18 cellular contexts compared by ENCODE assay signal in genomic region chr17:80882926-80883685, GRCh38.
DNase-seq lines count a peak whose midpoint lies in the region; ATAC-seq and TF ChIP-seq lines count a peak whose summit lies in the region.
"Had no signal": no experiment of that assay in that cellular context is flagged by ENCODE, and none has a peak within 500 bp of the region (broad histone marks: within the 10 kb centered on the region; RNA-seq: fewer than 3 reads in every experiment).

No MANE protein-coding gene starts in this region.

- H3K4me1 Mint-ChIP-seq in MCF 10A (ENCODE audit: insufficient read depth, unreplicated experiment) (no peaks in the 10 kb centered on the region), CD14-positive monocyte (peaks cover 15% of the 10 kb centered on the region), endothelial cell (ENCODE audit: unreplicated experiment) (no peaks in the 10 kb centered on the region)

- H3K27me3 ChIP-seq in breast epithelium (no peaks in the 10 kb centered on the region), neuronal stem cell (ENCODE audit: control insufficient read depth in 3 of 3, insufficient read depth in 3 of 3, low read depth in 1 of 3, low read length in 3 of 3) (no peaks in the 10 kb centered on the region), gastroesophageal sphincter (no peaks in the 10 kb centered on the region)

- H3K27ac ChIP-seq in breast epithelium (no peak overlapping the region), neuronal stem cell (replicated peaks; ENCODE audit: low read length) (no peak overlapping the region), gastroesophageal sphincter (no peak overlapping the region)
- H3K27ac ChIP-seq: GM23248 had no signal

- no peaks in the 10 kb centered on the region for H3K9me3 ChIP-seq in breast epithelium
- H3K9me3 ChIP-seq in neuronal stem cell (replicated peaks in 1 of 2; ENCODE audit: control insufficient read depth in 2 of 2, insufficient read depth in 1 of 2, low read depth in 1 of 2, low read length in 2 of 2), result peaks cover 0 to 2% of the 10 kb centered on the region in 2 donors
- no peaks in the 10 kb centered on the region for H3K9me3 ChIP-seq in gastroesophageal sphincter

- TSS peak; percentile 13 for BruUV-seq in MCF 10A (replicated peaks; lab: Mats Ljungman, UMichigan)

- peaks cover 12% of the 10 kb centered on the region for H3K79me1 ChIP-seq in neuronal stem cell (ENCODE audit: low read depth, low read length)

- H3K14ac ChIP-seq in neuronal stem cell (ENCODE audit: low read length), result no peak overlapping the region

- TF ChIP-seq POLR2A in breast epithelium (IDR thresholded peaks at IDR 0.05), result no peak
- TF ChIP-seq POLR2A in gastroesophageal sphincter (IDR thresholded peaks at IDR 0.05), result no peak

- intact Hi-C loops in MCF 10A (cut with micrococcal nuclease), result no loop called here
- intact Hi-C loops in breast epithelium (cut with DNase I; ENCODE audit: low total_unique reads), result no loop called here
- intact Hi-C loops in CD14-positive monocyte (cut with micrococcal nuclease), result no loop called here

- CTCF ChIA-PET in MCF 10A (lab: Yijun Ruan, JAX), result interaction anchor here (1.0 kb wide), 1 partner anchor 8 kb away, joined by 3 read pairs; no protein-coding TSS in a partner anchor

- no peak overlapping the region for H3K4me2 ChIP-seq in neuronal stem cell (ENCODE audit: insufficient read depth, low read length, poor library complexity, severe bottlenecking)

- no CpG with 5 or more reads among the region's 24 CpGs for whole genome bisulfite sequencing in neuronal stem cell (ENCODE audit: extremely low coverage in 2 of 2, insufficient read length in 2 of 2, insufficient replicate concordance in 1 of 2), 2 donors
- 85 to 93% methylated on average over 11 to 12 of the region's 24 CpGs for WGBS in gastroesophageal sphincter (ENCODE audit: low coverage in 1 of 2), 2 donors

- DNase-seq in MCF 10A (ENCODE audit: unreplicated experiment) (no peak), breast epithelium (ENCODE audit: low spot score in 2 of 2) (no peak), CD14-positive monocyte (ENCODE audit: low spot score) (peak; percentile 30), endothelial cell (ENCODE audit: low spot score) (no peak), neuronal stem cell (ENCODE audit: low spot score) (no peak), DMS114 treated with DMSO at 0.1 percent for 48 hours (lab: John Stamatoyannopoulos, UW; ENCODE audit: unreplicated experiment) (no peak), NCI-H1417 (lab: John Stamatoyannopoulos, UW) (no peak)
- DNase-seq: CD4-positive, alpha-beta memory T cell; DND-41; GDM1; GM23248; HFFc6; KBM-7; NCI-H1092 treated with DMSO at 0.1 percent for 48 hours; NCI-H187; SIG-M5 had no signal

- H3K4ac ChIP-seq in neuronal stem cell (ENCODE audit: low read length), result no peak overlapping the region

- H2BK15ac ChIP-seq in neuronal stem cell (ENCODE audit: low read length), result no peak overlapping the region

- peaks cover 58% of the 10 kb centered on the region for H3K36me3 Mint-ChIP-seq in MCF 10A (ENCODE audit: insufficient read depth, unreplicated experiment)
- peaks cover 57 to 70% of the 10 kb centered on the region in 2 donors for H3K36me3 Mint-ChIP-seq in CD14-positive monocyte
- H3K36me3 Mint-ChIP-seq in endothelial cell (ENCODE audit: low read depth, unreplicated experiment), result peaks cover 28% of the 10 kb centered on the region

- H2AFZ ChIP-seq in neuronal stem cell (ENCODE audit: low read length), result no peak overlapping the region
- H2AFZ ChIP-seq: GM23248 had no signal

- peak overlapping the region; percentile 38 for H3K18ac ChIP-seq in neuronal stem cell (ENCODE audit: low read length)

- H3K9me3 Mint-ChIP-seq in MCF 10A (ENCODE audit: unreplicated experiment) (no peaks in the 10 kb centered on the region), CD14-positive monocyte (peaks cover 0 to 2% (median 0%) of the 10 kb centered on the region in 7 donors), endothelial cell (ENCODE audit: unreplicated experiment) (no peaks in the 10 kb centered on the region)
- H3K9me3 Mint-ChIP-seq: HFFc6 had no signal

- H2BK120ac ChIP-seq in neuronal stem cell (ENCODE audit: low read depth, low read length), result no peak overlapping the region

- no peak overlapping the region for H3K27ac Mint-ChIP-seq in MCF 10A (ENCODE audit: low read depth, unreplicated experiment)
- H3K27ac Mint-ChIP-seq in CD14-positive monocyte, result no peak overlapping the region
- no peak overlapping the region for H3K27ac Mint-ChIP-seq in endothelial cell (ENCODE audit: unreplicated experiment)
- H3K27ac Mint-ChIP-seq: CD4-positive, alpha-beta memory T cell; HFFc6 had no signal

- ATAC-seq in gastroesophageal sphincter, result no peak
- ATAC-seq: Panc1 had no signal

- H3K4me3 ChIP-seq in breast epithelium, result no peak overlapping the region
- no peak overlapping the region for H3K4me3 ChIP-seq in neuronal stem cell (ENCODE audit: low read length in 2 of 2)
- H3K4me3 ChIP-seq in gastroesophageal sphincter, result no peak overlapping the region
- H3K4me3 ChIP-seq: GM23248 had no signal

- POLR2A ChIA-PET in MCF 10A (lab: Yijun Ruan, JAX), result no interaction called here

- TF ChIP-seq CTCF in MCF 10A (IDR thresholded peaks at IDR 0.05; ENCODE audit: unreplicated experiment) (no peak), breast epithelium (IDR thresholded peaks at IDR 0.05) (no peak), CD14-positive monocyte (IDR thresholded peaks at IDR 0.05) (no peak), endothelial cell (IDR thresholded peaks at IDR 0.05; ENCODE audit: unreplicated experiment) (no peak), gastroesophageal sphincter (IDR thresholded peaks at IDR 0.05) (no peak)

- H2BK5ac ChIP-seq in neuronal stem cell (ENCODE audit: low read length), result no peak overlapping the region

- H2BK12ac ChIP-seq in neuronal stem cell (ENCODE audit: low read length), result no peak overlapping the region

- H3K27me3 Mint-ChIP-seq in MCF 10A (ENCODE audit: insufficient read depth, unreplicated experiment), result no peaks in the 10 kb centered on the region
- H3K27me3 Mint-ChIP-seq in CD14-positive monocyte (ENCODE audit: low read depth in 3 of 3), result peaks cover 0 to 4% (median 0%) of the 10 kb centered on the region in 3 donors
- peaks cover 4% of the 10 kb centered on the region for H3K27me3 Mint-ChIP-seq in endothelial cell (ENCODE audit: unreplicated experiment)
- H3K27me3 Mint-ChIP-seq: CD4-positive, alpha-beta memory T cell had no signal

- no peak overlapping the region for H4K8ac ChIP-seq in neuronal stem cell (ENCODE audit: low read depth, low read length)

- H3K36me3 ChIP-seq in breast epithelium (no peaks in the 10 kb centered on the region), neuronal stem cell (replicated peaks in 1 of 2; ENCODE audit: control insufficient read depth in 2 of 2, insufficient read depth in 2 of 2, low read length in 2 of 2) (peaks cover 19 to 53% of the 10 kb centered on the region in 2 donors), gastroesophageal sphincter (peaks cover 0 to 87% of the 10 kb centered on the region in 2 donors)

- H3K9ac ChIP-seq in neuronal stem cell (ENCODE audit: low read depth, low read length, poor library complexity), result no peak overlapping the region
- H3K9ac ChIP-seq: GM23248 had no signal

- H4K91ac ChIP-seq in neuronal stem cell (ENCODE audit: low read depth, low read length, poor library complexity), result no peak overlapping the region

- H3K4me3 Mint-ChIP-seq in MCF 10A (ENCODE audit: unreplicated experiment) (no peak overlapping the region), CD14-positive monocyte (no peak overlapping the region), endothelial cell (ENCODE audit: unreplicated experiment) (peak overlapping the region; percentile 11)
- H3K4me3 Mint-ChIP-seq: CD4-positive, alpha-beta memory T cell; HFFc6 had no signal

- no peak overlapping the region for H3K23ac ChIP-seq in neuronal stem cell (ENCODE audit: low read depth, low read length, poor library complexity)

- no peak for TF ChIP-seq EP300 in gastroesophageal sphincter (IDR thresholded peaks at IDR 0.05)

- H3K4me1 ChIP-seq in breast epithelium (no peaks in the 10 kb centered on the region), neuronal stem cell (ENCODE audit: control insufficient read depth in 2 of 2, insufficient read depth in 1 of 2, low read depth in 1 of 2, low read length in 2 of 2) (peaks cover 8 to 16% of the 10 kb centered on the region in 2 donors), gastroesophageal sphincter (no peaks in the 10 kb centered on the region)

- no peak overlapping the region for H2AK5ac ChIP-seq in neuronal stem cell (ENCODE audit: low read depth, low read length)
